ENCODE assay signal across 32 cellular contexts in the genomic region with DNA sequence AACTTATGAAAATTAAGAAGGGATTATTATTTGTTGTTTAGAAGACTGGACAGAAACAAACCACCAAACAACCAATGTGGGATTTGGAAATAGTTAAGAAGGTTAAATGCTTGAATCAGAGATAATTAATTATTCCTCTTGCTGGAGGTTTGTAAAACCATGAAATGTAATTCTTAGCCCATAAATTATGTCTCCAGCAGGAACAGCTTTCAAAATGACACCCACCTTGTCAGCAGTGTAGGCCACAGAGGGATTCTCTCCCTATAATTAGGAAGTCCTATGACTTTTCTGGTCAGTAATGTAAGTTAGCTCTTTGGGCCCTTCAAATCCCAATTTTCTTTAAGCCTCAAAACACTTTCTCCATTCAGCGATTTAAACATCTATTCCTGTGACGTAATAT.
"Had no signal": no experiment of that assay in that cellular context is flagged by ENCODE, and none has a peak within 500 bp of the region (broad histone marks: within the 10 kb centered on the region; RNA-seq: fewer than 3 reads in every experiment).

No MANE protein-coding gene starts in this region.

- H3K4me1 ChIP-seq: ascending aorta had no signal

- H3K36me3 Mint-ChIP-seq: activated CD4-positive, alpha-beta memory T cell treated with anti-CD3 and anti-CD28 coated beads for 36 hours; activated naive CD4-positive, alpha-beta T cell treated with anti-CD3 and anti-CD28 coated beads, Interleukin-2, amount 10 ng/mL, durations not matched to agents 7 days and 5 days; activated naive CD4-positive, alpha-beta T cell treated with anti-CD3 and anti-CD28 coated beads, Interleukin-2, amount 50 U/mL, for 72 hours; activated naive CD8-positive, alpha-beta T cell treated with anti-CD3 and anti-CD28 coated beads, Interleukin-2, amount 10 ng/mL, durations not matched to agents 7 days and 5 days had no signal

- ATAC-seq: activated CD4-positive, alpha-beta T cell treated with anti-CD3 and anti-CD28 coated beads for 36 hours; activated CD8-positive, alpha-beta T cell treated with anti-CD3 and anti-CD28 coated beads, Interleukin-2, amount 10 ng/mL, durations not matched to agents 7 days and 5 days; activated naive CD4-positive, alpha-beta T cell treated with anti-CD3 and anti-CD28 coated beads, Interleukin-2, amount 50 U/mL, for 72 hours; activated T-cell treated with anti-CD3 and anti-CD28 coated beads, Interleukin-2, amount 50 U/mL, for 72 hours; esophagus mucosa; T-helper 17 cell had no signal

- H3K4me3 ChIP-seq: ascending aorta, coronary artery, dorsolateral prefrontal cortex had no signal

- H3K9me3 ChIP-seq: ascending aorta had no signal

- H3K27me3 ChIP-seq: ascending aorta, brain microvascular endothelial cell, dorsolateral prefrontal cortex had no signal

- H3K4me1 Mint-ChIP-seq: activated CD4-positive, alpha-beta T cell treated with anti-CD3 and anti-CD28 coated beads for 36 hours; activated CD4-positive, alpha-beta T cell treated with anti-CD3 and anti-CD28 coated beads, Interleukin-2, amount 10 ng/mL, durations not matched to agents 24 days and 14 days; activated naive CD4-positive, alpha-beta T cell treated with anti-CD3 and anti-CD28 coated beads, Interleukin-2, amount 10 ng/mL, durations not matched to agents 7 days and 5 days; activated naive CD8-positive, alpha-beta T cell treated with anti-CD3 and anti-CD28 coated beads, Interleukin-2, amount 10 ng/mL, durations not matched to agents 7 days and 5 days; central memory CD8-positive, alpha-beta T cell; T-helper 17 cell had no signal

- H3K36me3 ChIP-seq: ascending aorta, brain microvascular endothelial cell, WERI-Rb-1 had no signal

- H3K4me3 Mint-ChIP-seq: activated CD4-positive, alpha-beta memory T cell treated with anti-CD3 and anti-CD28 coated beads for 36 hours; activated CD4-positive, alpha-beta T cell treated with anti-CD3 and anti-CD28 coated beads for 36 hours; activated CD4-positive, alpha-beta T cell treated with anti-CD3 and anti-CD28 coated beads, Interleukin-2, amount 10 ng/mL, durations not matched to agents 24 days and 14 days; activated CD8-positive, alpha-beta T cell treated with anti-CD3 and anti-CD28 coated beads, Interleukin-2, amount 10 ng/mL, durations not matched to agents 7 days and 5 days; activated naive CD4-positive, alpha-beta T cell treated with anti-CD3 and anti-CD28 coated beads, Interleukin-2, amount 10 ng/mL, durations not matched to agents 7 days and 5 days; activated naive CD8-positive, alpha-beta T cell treated with anti-CD3 and anti-CD28 coated beads, Interleukin-2, amount 10 ng/mL, durations not matched to agents 7 days and 5 days; activated T-cell treated with anti-CD3 and anti-CD28 coated beads, Interleukin-2, amount 50 U/mL, for 24 hours; activated T-cell treated with anti-CD3 and anti-CD28 coated beads, Interleukin-2, amount 50 U/mL, for 72 hours; central memory CD8-positive, alpha-beta T cell; dendritic cell treated with granulocyte-macrophage colony-stimulating factor and Interleukin-4, amounts not matched to agents 40 ng/mL and 50 ng/mL, for 4 days; endodermal cell; T-helper 17 cell; T-helper 2 cell treated with Interferon-gamma antibody and Interleukin-4, amounts not matched to agents 5 μg/mL and 100 μg/mL, for 36 hours had no signal

- DNase-seq: activated CD4-positive, alpha-beta memory T cell treated with anti-CD3 and anti-CD28 coated beads for 36 hours; activated CD4-positive, alpha-beta T cell treated with anti-CD3 and anti-CD28 coated beads for 36 hours; activated CD4-positive, alpha-beta T cell treated with anti-CD3 and anti-CD28 coated beads, Interleukin-2, amount 10 ng/mL, durations not matched to agents 24 days and 14 days; activated CD4-positive, CD25-positive, alpha-beta regulatory T cell; activated CD4-positive, CD25-positive, alpha-beta regulatory T cell treated with anti-CD3 and anti-CD28 coated beads, Interleukin-2, amount 50 U/mL, for 72 hours; activated CD8-positive, alpha-beta memory T cell treated with anti-CD3 and anti-CD28 coated beads, Interleukin-2, amount 50 U/mL, for 48 hours; activated CD8-positive, alpha-beta T cell treated with anti-CD3 and anti-CD28 coated beads, Interleukin-2, amount 10 ng/mL, durations not matched to agents 7 days and 5 days; activated gamma-delta T cell; activated naive CD4-positive, alpha-beta T cell; activated naive CD4-positive, alpha-beta T cell treated with anti-CD3 and anti-CD28 coated beads, Interleukin-2, amount 10 ng/mL, durations not matched to agents 7 days and 5 days; activated naive CD8-positive, alpha-beta T cell treated with anti-CD3 and anti-CD28 coated beads, Interleukin-2, amount 10 ng/mL, durations not matched to agents 7 days and 5 days; activated T-cell treated with anti-CD3 and anti-CD28 coated beads for 4 hours; activated T-cell treated with anti-CD3 and anti-CD28 coated beads, Interleukin-2, amount 50 U/mL, for 24 hours; activated T-cell treated with anti-CD3 and anti-CD28 coated beads, Interleukin-2, amount 50 U/mL, for 72 hours; brain microvascular endothelial cell; dorsolateral prefrontal cortex; effector memory CD4-positive, alpha-beta T cell; endodermal cell; foreskin fibroblast; head of caudate nucleus; T-helper 17 cell; T1000; WERI-Rb-1 had no signal

- FAIRE-seq: bronchial epithelial cell, frontal cortex had no signal

- H3K27ac Mint-ChIP-seq: activated CD4-positive, alpha-beta memory T cell treated with anti-CD3 and anti-CD28 coated beads for 36 hours; activated CD4-positive, alpha-beta T cell treated with anti-CD3 and anti-CD28 coated beads for 36 hours; activated CD4-positive, alpha-beta T cell treated with anti-CD3 and anti-CD28 coated beads, Interleukin-2, amount 10 ng/mL, durations not matched to agents 24 days and 14 days; activated CD8-positive, alpha-beta T cell treated with anti-CD3 and anti-CD28 coated beads, Interleukin-2, amount 10 ng/mL, durations not matched to agents 7 days and 5 days; activated naive CD4-positive, alpha-beta T cell treated with anti-CD3 and anti-CD28 coated beads, Interleukin-2, amount 10 ng/mL, durations not matched to agents 7 days and 5 days; activated naive CD4-positive, alpha-beta T cell treated with anti-CD3 and anti-CD28 coated beads, Interleukin-2, amount 50 U/mL, for 72 hours; activated naive CD8-positive, alpha-beta T cell treated with anti-CD3 and anti-CD28 coated beads, Interleukin-2, amount 10 ng/mL, durations not matched to agents 7 days and 5 days; activated T-cell treated with anti-CD3 and anti-CD28 coated beads, Interleukin-2, amount 50 U/mL, for 24 hours; activated T-cell treated with anti-CD3 and anti-CD28 coated beads, Interleukin-2, amount 50 U/mL, for 72 hours; dendritic cell treated with granulocyte-macrophage colony-stimulating factor and Interleukin-4, amounts not matched to agents 40 ng/mL and 50 ng/mL, for 4 days; endodermal cell; T-helper 17 cell; T-helper 2 cell treated with Interferon-gamma antibody and Interleukin-4, amounts not matched to agents 5 μg/mL and 100 μg/mL, for 36 hours had no signal

- H3K9me3 Mint-ChIP-seq: activated CD4-positive, alpha-beta memory T cell treated with anti-CD3 and anti-CD28 coated beads for 36 hours; activated CD4-positive, alpha-beta T cell treated with anti-CD3 and anti-CD28 coated beads, Interleukin-2, amount 10 ng/mL, durations not matched to agents 24 days and 14 days; activated naive CD4-positive, alpha-beta T cell treated with anti-CD3 and anti-CD28 coated beads, Interleukin-2, amount 10 ng/mL, durations not matched to agents 7 days and 5 days; activated naive CD4-positive, alpha-beta T cell treated with anti-CD3 and anti-CD28 coated beads, Interleukin-2, amount 50 U/mL, for 72 hours; activated T-cell treated with anti-CD3 and anti-CD28 coated beads, Interleukin-2, amount 50 U/mL, for 24 hours; activated T-cell treated with anti-CD3 and anti-CD28 coated beads, Interleukin-2, amount 50 U/mL, for 72 hours; central memory CD8-positive, alpha-beta T cell; dendritic cell treated with granulocyte-macrophage colony-stimulating factor and Interleukin-4, amounts not matched to agents 40 ng/mL and 50 ng/mL, for 4 days; endodermal cell; T-helper 2 cell treated with Interferon-gamma antibody and Interleukin-4, amounts not matched to agents 5 μg/mL and 100 μg/mL, for 36 hours had no signal

- H3K27ac ChIP-seq: ascending aorta, brain microvascular endothelial cell, coronary artery, dorsolateral prefrontal cortex, WERI-Rb-1 had no signal
